Comparison of ENCODE assay signal across 1 cellular context in the genomic region with DNA sequence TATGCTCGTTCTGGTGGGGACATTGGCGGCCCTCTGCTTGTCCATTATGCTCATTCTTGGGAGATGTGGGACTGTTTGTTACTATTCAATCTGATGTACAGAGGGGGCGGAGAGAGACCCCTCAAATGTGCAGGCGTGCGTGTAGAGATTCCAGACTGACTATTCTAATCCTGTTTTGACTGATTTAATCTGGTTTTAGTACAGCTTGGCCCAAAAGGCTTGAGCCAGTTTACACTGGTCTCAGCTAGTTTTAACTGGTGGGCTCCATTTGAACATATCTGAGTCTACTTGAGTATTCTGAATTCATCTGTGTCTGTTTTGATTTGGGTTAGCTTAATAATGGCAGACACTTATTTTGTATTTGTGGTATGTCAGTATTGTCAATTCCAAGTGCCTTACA.
TF ChIP-seq lines count a peak whose summit lies in the region.

No MANE protein-coding gene starts in this region.

TF ChIP-seq in IMR-90, 13 proteins besides CTCF, POLR2A, EP300 and RAD21:
- no peak for TF ChIP-seq ELK1 (IDR thresholded peaks at IDR 0.05; ENCODE audit: borderline replicate concordance, low read depth, low read length)
